8 cellular contexts compared by ENCODE assay signal in the genomic region with DNA sequence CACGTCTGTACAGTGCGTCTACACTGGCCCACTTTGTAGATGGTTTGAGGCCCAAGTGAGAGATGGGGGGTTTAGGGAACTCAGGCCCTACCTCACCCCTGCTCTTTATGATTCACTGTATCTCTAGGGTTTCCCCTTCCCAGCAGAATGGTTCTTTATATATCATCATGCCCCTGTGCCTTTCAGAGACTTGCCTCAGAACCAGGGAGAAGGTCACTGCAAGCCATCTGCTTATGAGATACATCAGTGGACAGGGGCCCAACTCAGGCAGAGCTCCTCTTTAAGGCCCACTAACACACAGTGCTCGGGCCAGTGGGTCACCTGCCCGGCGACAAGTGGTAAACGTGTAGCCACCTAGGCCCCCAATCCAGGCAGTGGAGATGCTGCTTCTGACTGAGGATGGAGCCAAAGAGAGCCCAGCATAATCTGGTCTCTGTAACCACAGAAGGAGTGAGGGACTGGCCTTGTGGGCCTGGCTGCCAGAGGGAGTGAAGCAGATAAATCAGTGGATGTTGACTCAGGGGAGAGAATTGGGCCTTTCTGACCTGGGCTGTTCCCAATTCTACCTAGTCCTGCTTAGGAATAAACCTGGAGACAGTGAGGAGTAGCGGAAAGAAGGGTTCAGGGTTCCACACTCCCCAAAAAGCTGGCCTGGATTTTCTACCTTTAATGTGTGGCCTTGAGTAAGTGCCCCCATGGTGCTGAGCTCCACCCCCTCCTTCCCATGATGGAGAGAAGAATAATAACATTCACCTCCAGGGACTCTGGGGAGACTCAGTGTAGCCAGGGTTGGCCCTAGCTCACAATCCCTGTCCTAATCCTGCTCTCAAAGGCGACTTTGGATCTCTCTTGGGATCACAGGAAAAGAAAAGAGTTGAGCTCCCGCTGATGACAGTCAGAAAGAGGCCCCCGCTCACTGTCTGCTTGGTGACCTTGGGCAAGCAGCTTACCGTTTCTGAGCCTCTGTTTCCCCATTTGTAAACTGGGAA. TPM values are rescaled to one million over a fixed set of nuclear protein-coding genes. Genes with fewer than 3 reads are reported as not detected.
DNase-seq lines count a peak whose midpoint lies in the region; TF ChIP-seq lines count a peak whose summit lies in the region.

No MANE protein-coding gene starts in this region.

- no peaks in the 10 kb centered on the region for H4K20me1 ChIP-seq in MM.1S (ENCODE audit: insufficient read depth, low read length)

- no peak overlapping the region for H3K9ac ChIP-seq in MM.1S (ENCODE audit: low read length)

- H3K27ac ChIP-seq in MM.1S (ENCODE audit: low read length) = no peak overlapping the region

- H3K27me3 Mint-ChIP-seq in activated naive CD4-positive, alpha-beta T cell treated with anti-CD3 and anti-CD28 coated beads, Interleukin-2, amount 10 ng/mL, durations not matched to agents 7 days and 5 days = no peaks in the 10 kb centered on the region
- H3K27me3 Mint-ChIP-seq in brain = peaks cover 8% of the 10 kb centered on the region
- no peaks in the 10 kb centered on the region for H3K27me3 Mint-ChIP-seq in mesothelial cell of epicardium (ENCODE audit: low read depth)
- H3K27me3 Mint-ChIP-seq in type B pancreatic cell = no peaks in the 10 kb centered on the region

- H3K9me3 ChIP-seq in MM.1S (replicated peaks; ENCODE audit: insufficient read depth, low read length) = no peaks in the 10 kb centered on the region

- H3K36me3 ChIP-seq in MM.1S (replicated peaks; ENCODE audit: insufficient read depth, low read length) = no peaks in the 10 kb centered on the region

- no peak overlapping the region for H2AFZ ChIP-seq in MM.1S (ENCODE audit: low read length)

- no peaks in the 10 kb centered on the region for H3K9me3 Mint-ChIP-seq in activated naive CD4-positive, alpha-beta T cell treated with anti-CD3 and anti-CD28 coated beads, Interleukin-2, amount 10 ng/mL, durations not matched to agents 7 days and 5 days
- H3K9me3 Mint-ChIP-seq in brain (no peaks in the 10 kb centered on the region), mesothelial cell of epicardium (no peaks in the 10 kb centered on the region), type B pancreatic cell (no peaks in the 10 kb centered on the region)

- no peaks in the 10 kb centered on the region for H3K9me2 ChIP-seq in MM.1S (replicated peaks; ENCODE audit: insufficient read depth, low read length)

- peak overlapping the region; percentile 58 for H3K27ac Mint-ChIP-seq in activated naive CD4-positive, alpha-beta T cell treated with anti-CD3 and anti-CD28 coated beads, Interleukin-2, amount 10 ng/mL, durations not matched to agents 7 days and 5 days
- H3K27ac Mint-ChIP-seq in brain = peak overlapping the region in 4 of 5 experiments; percentile 35 to 99 (median 74)
- H3K27ac Mint-ChIP-seq in mesothelial cell of epicardium = peak overlapping the region; percentile 100
- peak overlapping the region; percentile 99 for H3K27ac Mint-ChIP-seq in type B pancreatic cell

- no peak overlapping the region for H3K4me2 ChIP-seq in MM.1S (ENCODE audit: low read depth, low read length)

- no peak for TF ChIP-seq CTCF in brain (conservative IDR thresholded peaks at IDR 0.05)
- TF ChIP-seq CTCF in mesothelial cell of epicardium (IDR thresholded peaks at IDR 0.05; ENCODE audit: unreplicated experiment) = no peak
- TF ChIP-seq CTCF in type B pancreatic cell (conservative IDR thresholded peaks at IDR 0.05) = no peak
- no peak for TF ChIP-seq CTCF in MM.1S (IDR thresholded peaks at IDR 0.05; ENCODE audit: low read length)

- H3F3A ChIP-seq in MM.1S (ENCODE audit: insufficient read depth, low read length) = peaks cover 21% of the 10 kb centered on the region

- peaks cover 7% of the 10 kb centered on the region for H3K36me3 Mint-ChIP-seq in activated naive CD4-positive, alpha-beta T cell treated with anti-CD3 and anti-CD28 coated beads, Interleukin-2, amount 10 ng/mL, durations not matched to agents 7 days and 5 days
- H3K36me3 Mint-ChIP-seq in brain = peaks cover 14% of the 10 kb centered on the region
- peaks cover 4% of the 10 kb centered on the region for H3K36me3 Mint-ChIP-seq in mesothelial cell of epicardium
- H3K36me3 Mint-ChIP-seq in type B pancreatic cell = peaks cover 14% of the 10 kb centered on the region

- H3K4me1 ChIP-seq in MM.1S (ENCODE audit: low read length) = peaks cover 29% of the 10 kb centered on the region

- no peaks in the 10 kb centered on the region for H3K27me3 ChIP-seq in MM.1S (replicated peaks; ENCODE audit: insufficient read depth, low read length)

- CTCF ChIA-PET in activated naive CD4-positive, alpha-beta T cell treated with anti-CD3 and anti-CD28 coated beads, Interleukin-2, amount 10 ng/mL, durations not matched to agents 7 days and 5 days (lab: Charles Lee) = interaction anchor here (1.2 kb wide), 1 partner anchor 158 kb away, joined by 4 read pairs; no protein-coding TSS in a partner anchor

- H3K4me3 Mint-ChIP-seq in activated naive CD4-positive, alpha-beta T cell treated with anti-CD3 and anti-CD28 coated beads, Interleukin-2, amount 10 ng/mL, durations not matched to agents 7 days and 5 days = peak overlapping the region; percentile 18
- peak overlapping the region in 4 of 5 experiments; percentile 26 to 72 (median 32) for H3K4me3 Mint-ChIP-seq in brain
- H3K4me3 Mint-ChIP-seq in mesothelial cell of epicardium = no peak overlapping the region
- peak overlapping the region; percentile 92 for H3K4me3 Mint-ChIP-seq in type B pancreatic cell

- H3K4me3 ChIP-seq in MM.1S (ENCODE audit: low read length) = no peak overlapping the region

- no peak for DNase-seq in activated naive CD4-positive, alpha-beta T cell treated with anti-CD3 and anti-CD28 coated beads, Interleukin-2, amount 10 ng/mL, durations not matched to agents 7 days and 5 days
- DNase-seq in activated naive CD4-positive, alpha-beta T cell treated with Interleukin-2 at 50 U/mL for 16 hours = no peak
- DNase-seq in mesothelial cell of epicardium (ENCODE audit: low spot score in 2 of 2, unreplicated experiment in 2 of 2) (no peak), type B pancreatic cell (ENCODE audit: extremely low spot score, unreplicated experiment) (no peak), anterior cingulate cortex (lab: John Stamatoyannopoulos, UW) (no peak), RPMI8226 (no peak), MM.1S (no peak)

- peaks cover 73% of the 10 kb centered on the region for H3K4me1 Mint-ChIP-seq in activated naive CD4-positive, alpha-beta T cell treated with anti-CD3 and anti-CD28 coated beads, Interleukin-2, amount 10 ng/mL, durations not matched to agents 7 days and 5 days
- H3K4me1 Mint-ChIP-seq in brain = peaks cover 64% of the 10 kb centered on the region
- H3K4me1 Mint-ChIP-seq in mesothelial cell of epicardium = peaks cover 36% of the 10 kb centered on the region
- peaks cover 32% of the 10 kb centered on the region for H3K4me1 Mint-ChIP-seq in type B pancreatic cell (ENCODE audit: unreplicated experiment)

- peaks cover 16% of the 10 kb centered on the region for H3K79me2 ChIP-seq in MM.1S (ENCODE audit: low read length)

RNA-seq across cellular contexts. Expression of a gene that starts 2.8 kb away (rescaled TPM):
- polyA plus RNA-seq in brain (ENCODE audit: insufficient read depth, low read depth, low replicate concordance) = 33.1 TPM
- total RNA-seq in mesothelial cell of epicardium (116 to 126 TPM (median 120 TPM) in 3 replicates), type B pancreatic cell (ENCODE audit: low replicate concordance) (50.9 and 163 TPM in 2 replicates)
